ENCODE assay signal across 13 cellular contexts in genomic region chr5:61603211-61603908, GRCh38.
A peak's percentile ranks its signal among the peaks of the same experiment; 100 is the strongest.
DNase-seq lines count a peak whose midpoint lies in the region; ATAC-seq, FAIRE-seq and TF ChIP-seq lines count a peak whose summit lies in the region.
"Had no signal": no experiment of that assay in that cellular context is flagged by ENCODE, and none has a peak within 500 bp of the region (broad histone marks: within the 10 kb centered on the region; RNA-seq: fewer than 3 reads in every experiment).

No MANE protein-coding gene starts in this region.

- H3K4me1 ChIP-seq in BE2C: peaks cover 2% of the 10 kb centered on the region; the same call in 1 of the 2 replicates
- H3K4me1 ChIP-seq in ascending aorta: peaks cover 0 to 11% of the 10 kb centered on the region in 2 donors

- POLR2A ChIA-PET in HEK293T (lab: Yijun Ruan, JAX): no interaction called here

- H3K4me3 ChIP-seq in BE2C (ENCODE audit: low read depth, low read length) (no peak overlapping the region), dorsolateral prefrontal cortex (peak overlapping the region in 1 of 59 donors; percentile 18), ascending aorta (no peak overlapping the region)
- H3K4me3 ChIP-seq: tibial artery had no signal

- no peaks in the 10 kb centered on the region for H3K36me3 ChIP-seq in BE2C
- no peaks in the 10 kb centered on the region for H3K36me3 ChIP-seq in ascending aorta
- H3K36me3 ChIP-seq: tibial artery had no signal

- H3K9me3 ChIP-seq in BE2C: no peaks in the 10 kb centered on the region
- H3K9me3 ChIP-seq in ascending aorta: no peaks in the 10 kb centered on the region
- H3K9me3 ChIP-seq: tibial artery had no signal

- ATAC-seq in HG03565 (IDR thresholded peaks at IDR 0.05; ENCODE audit: unreplicated experiment): no peak

- CTCF ChIA-PET in HEK293T (lab: Yijun Ruan, JAX): no interaction called here

- intact Hi-C loops in dorsolateral prefrontal cortex (cut with DNase I) (loop anchor here (5.0 to 10.0 kb wide), 3 partner anchors 169 to 271 kb away; partner anchors contain the start of gene ZSWIM6 (in 1 of the 2)), ascending aorta (cut with DNase I) (no loop called here)

- H3K27ac ChIP-seq in dorsolateral prefrontal cortex: peak overlapping the region in 16 of 59 donors; percentile 3 to 70 (median 38)
- H3K27ac ChIP-seq in ascending aorta: no peak overlapping the region
- H3K27ac ChIP-seq: tibial artery had no signal

- TF ChIP-seq CTCF in BE2C (IDR thresholded peaks at IDR 0.05; ENCODE audit: low read depth, low read length) (peak; percentile 29), dorsolateral prefrontal cortex (IDR thresholded peaks at IDR 0.05 in 54 of 56, conservative IDR thresholded peaks at IDR 0.05 in 2 of 56; ENCODE audit: low read depth in 1 of 56, partially characterized antibody in 56 of 56) (peak in 51 of 56 donors; percentile 19 to 73 (median 47)), ascending aorta (IDR thresholded peaks at IDR 0.05) (no peak)

- FAIRE-seq in GM19239 (lab: Jason Lieb, UNC): no peak

- peak; percentile 56 for DNase-seq in BE2C
- DNase-seq in M059J (ENCODE audit: low read depth): peak; percentile 24
- peak in 9 of 10 donors; percentile 59 to 82 (median 78) for DNase-seq in dorsolateral prefrontal cortex
- DNase-seq in myocyte (ENCODE audit: low read depth): peak; percentile 82
- DNase-seq in HEK293T (ENCODE audit: extremely low spot score): no peak
- DNase-seq in ascending aorta (ENCODE audit: low spot score in 2 of 2): no peak
- no peak for DNase-seq in GM19239 (ENCODE audit: insufficient read length, low spot score)
- DNase-seq: Calu3, GOT3, NCI-H2081, nephron progenitor cell, tibial artery had no signal

- H3K27me3 ChIP-seq in BE2C (no peaks in the 10 kb centered on the region), dorsolateral prefrontal cortex (no peaks in the 10 kb centered on the region), ascending aorta (no peaks in the 10 kb centered on the region)
- H3K27me3 ChIP-seq: tibial artery had no signal

TF ChIP-seq in HEK293T, 16 proteins besides CTCF, POLR2A, EP300 and RAD21:
- TF ChIP-seq ZNF384 (IDR thresholded peaks at IDR 0.05): no peak
- TF ChIP-seq L3MBTL2 (conservative IDR thresholded peaks at IDR 0.05): no peak
- TF ChIP-seq TARDBP (IDR thresholded peaks at IDR 0.05): no peak
- no peak for TF ChIP-seq CTBP1 (IDR thresholded peaks at IDR 0.05; ENCODE audit: borderline replicate concordance)
- no peak for TF ChIP-seq NFRKB (IDR thresholded peaks at IDR 0.05)
- TF ChIP-seq SUZ12 (IDR thresholded peaks at IDR 0.05): no peak
- TF ChIP-seq SP1 (IDR thresholded peaks at IDR 0.05): no peak
- no peak for TF ChIP-seq ARNT (IDR thresholded peaks at IDR 0.05)
- TF ChIP-seq ELF4 (IDR thresholded peaks at IDR 0.05): no peak
- TF ChIP-seq FOXA1 (IDR thresholded peaks at IDR 0.05): no peak
- no peak for TF ChIP-seq HDGF (IDR thresholded peaks at IDR 0.05; ENCODE audit: borderline replicate concordance)
- no peak for TF ChIP-seq FOXM1 (IDR thresholded peaks at IDR 0.05; ENCODE audit: borderline replicate concordance)
- TF ChIP-seq FOXK2 (IDR thresholded peaks at IDR 0.05): no peak
- no peak for TF ChIP-seq PKNOX1 (IDR thresholded peaks at IDR 0.05)
- TF ChIP-seq LEF1 (IDR thresholded peaks at IDR 0.05; ENCODE audit: borderline replicate concordance): no peak
- TF ChIP-seq BHLHE40 (IDR thresholded peaks at IDR 0.05; ENCODE audit: borderline replicate concordance): no peak
TF ChIP-seq in HEK293T: peak in this region for 0.

Comparison
In these comparisons a context has a peak if more than half of its experiments do, and no peak if none do; other contexts are left out.
1. DNase-seq: peak in BE2C (single experiment), M059J (single experiment), dorsolateral prefrontal cortex (9 of 10) and myocyte (single experiment); none in HEK293T (single experiment), ascending aorta (0 of 2) and GM19239 (single experiment).
2. CTCF ChIP-seq: peak in BE2C (single experiment) and dorsolateral prefrontal cortex (51 of 56); none in ascending aorta (0 of 3).